In genomic region chrX:47174376-47174775, GRCh38 we compare ENCODE assay signal across 21 cellular contexts. TPM values are rescaled to one million over a fixed set of nuclear protein-coding genes. Genes with fewer than 3 reads are reported as not detected.
DNase-seq lines count a peak whose midpoint lies in the region; ATAC-seq, FAIRE-seq and TF ChIP-seq lines count a peak whose summit lies in the region.
"Had no signal": no experiment of that assay in that cellular context is flagged by ENCODE, and none has a peak within 500 bp of the region (broad histone marks: within the 10 kb centered on the region; RNA-seq: fewer than 3 reads in every experiment).

No MANE protein-coding gene starts in this region.

- FAIRE-seq in GM12892 (lab: Jason Lieb, UNC) (no peak), kidney (lab: Jason Lieb, UNC) (no peak)
- FAIRE-seq: D721Med, G401.6, GM12891, H1 had no signal

- no peak for TF ChIP-seq POLR2A in GM12892 (IDR thresholded peaks at IDR 0.05; ENCODE audit: low read depth, low read length)
- TF ChIP-seq POLR2A in right lobe of liver (IDR thresholded peaks at IDR 0.05), result no peak

- H3K27ac ChIP-seq in SK-N-SH (ENCODE audit: low read depth in 2 of 2, low read length in 1 of 2), result no peak overlapping the region
- no peak overlapping the region for H3K27ac ChIP-seq in kidney (ENCODE audit: low read depth in 2 of 2, low read length in 2 of 2)
- no peak overlapping the region for H3K27ac ChIP-seq in right lobe of liver
- H3K27ac ChIP-seq: 22Rv1, HL-60 had no signal

- CTCF ChIA-PET in SK-N-SH (lab: Yijun Ruan, JAX), result no interaction called here

- no peak overlapping the region for H3K4me2 ChIP-seq in SK-N-SH

- peaks cover 38% of the 10 kb centered on the region; the same call in 1 of the 2 replicates for H3K27me3 ChIP-seq in SK-N-SH (ENCODE audit: insufficient read depth)
- no peaks in the 10 kb centered on the region for H3K27me3 ChIP-seq in right lobe of liver

- H3K36me3 ChIP-seq in SK-N-SH (replicated peaks in 1 of 2; ENCODE audit: control insufficient read depth in 1 of 2, insufficient read depth in 2 of 2, low read length in 1 of 2) (peaks cover 0 to 14% of the 10 kb centered on the region in 2 experiments), kidney (ENCODE audit: control insufficient read depth in 1 of 2, insufficient read depth in 2 of 2, low read length in 2 of 2) (peaks cover 0 to 23% of the 10 kb centered on the region in 2 donors), right lobe of liver (peaks cover 0 to 34% (median 3%) of the 10 kb centered on the region in 4 donors)

- no peak overlapping the region for H2AFZ ChIP-seq in SK-N-SH (ENCODE audit: low read depth)

- peaks cover 0 to 47% of the 10 kb centered on the region in 2 donors for H3K27me3 Mint-ChIP-seq in stimulated activated naive B cell treated with anti-CD40 and anti-IgM and Interleukin-4, amounts not matched to agents 10 μg/mL and 1 μg/mL and 100 μg/mL, for 72 hours

- no peak overlapping the region for H3K4me3 Mint-ChIP-seq in stimulated activated naive B cell treated with anti-CD40 and anti-IgM and Interleukin-4, amounts not matched to agents 10 μg/mL and 1 μg/mL and 100 μg/mL, for 72 hours
- H3K4me3 Mint-ChIP-seq: CD14-positive monocyte; CD8-positive, alpha-beta T cell; HFFc6 had no signal

- H3K9me2 ChIP-seq in SK-N-SH, result no peaks in the 10 kb centered on the region

- peaks cover 22 to 43% of the 10 kb centered on the region in 2 donors for H3K36me3 Mint-ChIP-seq in stimulated activated naive B cell treated with anti-CD40 and anti-IgM and Interleukin-4, amounts not matched to agents 10 μg/mL and 1 μg/mL and 100 μg/mL, for 72 hours

- no peak overlapping the region for H3K9ac ChIP-seq in SK-N-SH
- no peak overlapping the region for H3K9ac ChIP-seq in kidney (ENCODE audit: low read length in 2 of 2)

- intact Hi-C loops in kidney (cut with DNase I), result no loop called here
- intact Hi-C loops in right lobe of liver (cut with DNase I), result no loop called here

- no peaks in the 10 kb centered on the region for H3K79me2 ChIP-seq in SK-N-SH (ENCODE audit: insufficient read depth)

- H3K4me1 ChIP-seq in SK-N-SH (ENCODE audit: control insufficient read depth in 1 of 2, insufficient read depth in 2 of 2, low read depth in 1 of 2, low read length in 1 of 2) (no peaks in the 10 kb centered on the region), kidney (ENCODE audit: control insufficient read depth in 1 of 2, insufficient read depth in 1 of 2, low read depth in 1 of 2, low read length in 2 of 2) (no peaks in the 10 kb centered on the region), right lobe of liver (no peaks in the 10 kb centered on the region)

- DNase-seq in SK-N-SH (peak; percentile 11), GM12892 (ENCODE audit: insufficient read length) (peak; percentile 5), kidney (peak; percentile 52), globus pallidus (ENCODE audit: low spot score) (no peak), right lobe of liver (no peak)
- DNase-seq in stimulated activated naive B cell treated with anti-CD40 and anti-IgM and Interleukin-4, amounts not matched to agents 10 μg/mL and 1 μg/mL and 100 μg/mL, for 72 hours, result no peak
- DNase-seq: COR-L47, DMS153, DMS79 treated with DMSO at 0.1 percent for 48 hours, EL, HCEC 1CT, HFFc6 had no signal

- TF ChIP-seq RAD21 in SK-N-SH (IDR thresholded peaks at IDR 0.05; ENCODE audit: low read length), result no peak

- no peak for TF ChIP-seq CTCF in SK-N-SH (IDR thresholded peaks at IDR 0.05)
- TF ChIP-seq CTCF in kidney (IDR thresholded peaks at IDR 0.05; ENCODE audit: borderline replicate concordance, extremely low read depth, insufficient read depth), result no peak
- no peak for TF ChIP-seq CTCF in right lobe of liver (IDR thresholded peaks at IDR 0.05)

- 54% methylated on average over 11 of the region's 12 CpGs for WGBS in SK-N-SH (ENCODE audit: low lambda C conversion rate)
- whole genome bisulfite sequencing in right lobe of liver (ENCODE audit: insufficient coverage, low coverage, low lambda C conversion rate, missing lambda C conversion rate), result 68% methylated on average over 5 of the region's 12 CpGs

- no peaks in the 10 kb centered on the region for H4K20me1 ChIP-seq in SK-N-SH (ENCODE audit: insufficient read depth)

- peak overlapping the region; percentile 72 for H3K27ac Mint-ChIP-seq in stimulated activated naive B cell treated with anti-CD40 and anti-IgM and Interleukin-4, amounts not matched to agents 10 μg/mL and 1 μg/mL and 100 μg/mL, for 72 hours
- H3K27ac Mint-ChIP-seq: CD8-positive, alpha-beta T cell; HFFc6 had no signal

- no peaks in the 10 kb centered on the region for H3K9me3 Mint-ChIP-seq in stimulated activated naive B cell treated with anti-CD40 and anti-IgM and Interleukin-4, amounts not matched to agents 10 μg/mL and 1 μg/mL and 100 μg/mL, for 72 hours
- H3K9me3 Mint-ChIP-seq: CD8-positive, alpha-beta T cell; HFFc6 had no signal

- no peak for TF ChIP-seq EP300 in SK-N-SH (IDR thresholded peaks at IDR 0.05; ENCODE audit: borderline replicate concordance in 1 of 2, low read depth in 1 of 2, low read length in 1 of 2)

- peaks cover 0 to 6% of the 10 kb centered on the region in 2 donors for H3K4me1 Mint-ChIP-seq in stimulated activated naive B cell treated with anti-CD40 and anti-IgM and Interleukin-4, amounts not matched to agents 10 μg/mL and 1 μg/mL and 100 μg/mL, for 72 hours
- H3K4me1 Mint-ChIP-seq: CD14-positive monocyte had no signal

- H3K4me3 ChIP-seq in SK-N-SH (ENCODE audit: low read depth in 2 of 2, low read length in 1 of 2), result no peak overlapping the region
- H3K4me3 ChIP-seq in kidney (ENCODE audit: low read length in 2 of 2), result no peak overlapping the region
- no peak overlapping the region for H3K4me3 ChIP-seq in right lobe of liver

- no peaks in the 10 kb centered on the region for H3F3A ChIP-seq in SK-N-SH (replicated peaks; ENCODE audit: insufficient read depth)

- POLR2A ChIA-PET in SK-N-SH (lab: Yijun Ruan, JAX), result no interaction called here

- ATAC-seq in SK-N-SH treated with all-trans-retinoic acid at 6 μM for 48 hours (no peak), right lobe of liver (no peak)
- no peak for ATAC-seq in stimulated activated naive B cell treated with anti-CD40 and anti-IgM and Interleukin-4, amounts not matched to agents 10 μg/mL and 1 μg/mL and 100 μg/mL, for 72 hours (replicated peaks)
- ATAC-seq: CD8-positive, alpha-beta T cell had no signal

- no peaks in the 10 kb centered on the region for H3K9me3 ChIP-seq in SK-N-SH
- no peaks in the 10 kb centered on the region for H3K9me3 ChIP-seq in kidney (ENCODE audit: control insufficient read depth in 1 of 2, low read length in 2 of 2)
- no peaks in the 10 kb centered on the region for H3K9me3 ChIP-seq in right lobe of liver

TF ChIP-seq in SK-N-SH, 30 proteins besides CTCF, POLR2A, EP300 and RAD21 (continues in another document):
- TF ChIP-seq, protein P1, sequence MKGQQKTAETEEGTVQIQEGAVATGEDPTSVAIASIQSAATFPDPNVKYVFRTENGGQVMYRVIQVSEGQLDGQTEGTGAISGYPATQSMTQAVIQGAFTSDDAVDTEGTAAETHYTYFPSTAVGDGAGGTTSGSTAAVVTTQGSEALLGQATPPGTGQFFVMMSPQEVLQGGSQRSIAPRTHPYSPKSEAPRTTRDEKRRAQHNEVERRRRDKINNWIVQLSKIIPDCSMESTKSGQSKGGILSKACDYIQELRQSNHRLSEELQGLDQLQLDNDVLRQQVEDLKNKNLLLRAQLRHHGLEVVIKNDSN (IDR thresholded peaks at IDR 0.05; ENCODE audit: borderline replicate concordance, low read depth), result no peak
- TF ChIP-seq EZH2phosphoT487 (IDR thresholded peaks at IDR 0.05; ENCODE audit: borderline replicate concordance, low read depth), result no peak

TF ChIP-seq in SK-N-SH treated with all-trans-retinoic acid at 6 μM for 48 hours, 23 proteins besides CTCF, POLR2A, EP300 and RAD21 (continues in another document):
- TF ChIP-seq TCF4 (CRISPR knock-in tag; IDR thresholded peaks at IDR 0.05; ENCODE audit: borderline replicate concordance) (no peak), ZFP30 (CRISPR knock-in tag; IDR thresholded peaks at IDR 0.05) (no peak), ZC3H10 (CRISPR knock-in tag; IDR thresholded peaks at IDR 0.05) (no peak), CSDC2 (CRISPR knock-in tag; IDR thresholded peaks at IDR 0.05) (no peak), RARB (CRISPR knock-in tag; IDR thresholded peaks at IDR 0.05) (no peak)

RNA-seq across cellular contexts. Expression of gene UBA1, which starts 19.3 kb away (rescaled TPM):
- polyA plus RNA-seq in SK-N-SH (2012; rRNA removed) (249 and 283 TPM in 2 replicates), kidney (ENCODE audit: insufficient read depth, low read depth, low replicate concordance) (155 TPM)
- 125 and 170 TPM in 2 replicates for polyA plus RNA-seq in SK-N-SH (2012; cell fraction: cytosol; rRNA removed)
- polyA plus RNA-seq in SK-N-SH (2012; cell fraction: nucleus; rRNA removed), result 396 and 495 TPM in 2 replicates
- 112 TPM for polyA plus RNA-seq in GM12892 (2012; ENCODE audit: missing spikeins)
- total RNA-seq in kidney (218 TPM), right lobe of liver (100 to 1,000 TPM in 4 of 6 experiments, 10 to 100 TPM in 2; 85.1 to 120 (median 107) TPM)

RNA-seq across cellular contexts. Expression of gene RBM10, which starts 29.4 kb away (rescaled TPM):
- polyA plus RNA-seq in SK-N-SH (2012; rRNA removed), result 24.7 and 34.4 TPM in 2 replicates
- polyA plus RNA-seq in SK-N-SH (2012; cell fraction: cytosol; rRNA removed), result 15.1 and 23.5 TPM in 2 replicates
- polyA plus RNA-seq in SK-N-SH (2012; cell fraction: nucleus; rRNA removed), result 47.0 and 52.0 TPM in 2 replicates
- 19.5 TPM for polyA plus RNA-seq in GM12892 (2012; ENCODE audit: missing spikeins)
- 31.7 TPM for total RNA-seq in kidney
- polyA plus RNA-seq in kidney (ENCODE audit: insufficient read depth, low read depth, low replicate concordance), result 27.5 TPM
- 10 to 100 TPM; 12.5 to 20.8 (median 15.2) TPM for total RNA-seq in right lobe of liver

RNA-seq across cellular contexts. Expression of gene NDUFB11, which starts 29.9 kb away (rescaled TPM):
- polyA plus RNA-seq in SK-N-SH (2012; rRNA removed) (74.9 and 107 TPM in 2 replicates), kidney (ENCODE audit: insufficient read depth, low read depth, low replicate concordance) (215 TPM)
- 72.6 and 79.2 TPM in 2 replicates for polyA plus RNA-seq in SK-N-SH (2012; cell fraction: cytosol; rRNA removed)
- polyA plus RNA-seq in SK-N-SH (2012; cell fraction: nucleus; rRNA removed), result 29.1 and 55.5 TPM in 2 replicates
- polyA plus RNA-seq in GM12892 (2012; ENCODE audit: missing spikeins), result 59.7 TPM
- total RNA-seq in kidney (70.7 TPM), right lobe of liver (10 to 100 TPM; 37.8 to 64.0 (median 50.7) TPM)

RNA-seq across cellular contexts. Expression of gene CDK16, which starts 44.1 kb away (rescaled TPM):
- polyA plus RNA-seq in SK-N-SH (2012; rRNA removed), result 115 and 116 TPM in 2 replicates
- polyA plus RNA-seq in SK-N-SH (2012; cell fraction: cytosol; rRNA removed), result 64.3 and 83.1 TPM in 2 replicates
- 213 and 232 TPM in 2 replicates for polyA plus RNA-seq in SK-N-SH (2012; cell fraction: nucleus; rRNA removed)
- 25.7 TPM for polyA plus RNA-seq in GM12892 (2012; ENCODE audit: missing spikeins)
- total RNA-seq in kidney, result 96.1 TPM
- 89.1 TPM for polyA plus RNA-seq in kidney (ENCODE audit: insufficient read depth, low read depth, low replicate concordance)
- 10 to 100 TPM; 14.6 to 37.4 (median 29.5) TPM for total RNA-seq in right lobe of liver

RNA-seq across cellular contexts. Expression of gene USP11, which starts 58.4 kb away (rescaled TPM):
- polyA plus RNA-seq in SK-N-SH (2012; rRNA removed) (40.1 and 53.1 TPM in 2 replicates), kidney (ENCODE audit: insufficient read depth, low read depth, low replicate concordance) (30.9 TPM)
- polyA plus RNA-seq in SK-N-SH (2012; cell fraction: cytosol; rRNA removed), result 19.8 and 26.2 TPM in 2 replicates
- 185 and 213 TPM in 2 replicates for polyA plus RNA-seq in SK-N-SH (2012; cell fraction: nucleus; rRNA removed)
- polyA plus RNA-seq in GM12892 (2012; ENCODE audit: missing spikeins), result 16.1 TPM
- total RNA-seq in kidney (91.6 TPM), right lobe of liver (10 to 100 TPM in 3 of 6 experiments, 1 to 10 TPM in 3; 7.1 to 14.7 (median 11.4) TPM)

Comparison
In these comparisons a context has a peak if more than half of its experiments do, and no peak if none do; other contexts are left out.
1. DNase-seq: peak in SK-N-SH (single experiment), GM12892 (single experiment) and kidney (single experiment); none in stimulated activated naive B cell treated with anti-CD40 and anti-IgM and Interleukin-4, amounts not matched to agents 10 μg/mL and 1 μg/mL and 100 μg/mL, for 72 hours (single experiment), globus pallidus (single experiment) and right lobe of liver (0 of 3).